In genomic region chr6:34852406-34853085, GRCh38 we compare ENCODE assay signal across 15 cellular contexts.
"Had no signal": no experiment of that assay in that cellular context is flagged by ENCODE, and none has a peak within 500 bp of the region (broad histone marks: within the 10 kb centered on the region; RNA-seq: fewer than 3 reads in every experiment).

No MANE protein-coding gene starts in this region.

- H3K9me3 ChIP-seq: gastrocnemius medialis, right lobe of liver, spleen had no signal

- H3K27me3 Mint-ChIP-seq: activated CD8-positive, alpha-beta T cell treated with anti-CD3 and anti-CD28 coated beads for 36 hours; stimulated activated memory B cell treated with anti-CD40 and anti-IgM and Interleukin-4, amounts not matched to agents 10 μg/mL and 1 μg/mL and 100 μg/mL, for 72 hours; T-cell had no signal

- H3K4me1 ChIP-seq: right lobe of liver, spleen had no signal

- H3K27ac Mint-ChIP-seq: activated CD8-positive, alpha-beta T cell treated with anti-CD3 and anti-CD28 coated beads for 36 hours; activated T-cell treated with anti-CD3 and anti-CD28 coated beads, Interleukin-2, amount 50 U/mL, for 72 hours; mesothelial cell of epicardium; stimulated activated memory B cell treated with anti-CD40 and anti-IgM and Interleukin-4, amounts not matched to agents 10 μg/mL and 1 μg/mL and 100 μg/mL, for 72 hours; T-cell had no signal

- H3K27ac ChIP-seq: cardiac muscle cell, right lobe of liver, spleen, WERI-Rb-1 had no signal

- H3K27me3 ChIP-seq: cardiac muscle cell, gastrocnemius medialis, right lobe of liver, spleen had no signal

- ATAC-seq: activated CD8-positive, alpha-beta T cell treated with anti-CD3 and anti-CD28 coated beads for 36 hours; activated T-cell treated with anti-CD3 and anti-CD28 coated beads, Interleukin-2, amount 50 U/mL, for 72 hours; gastrocnemius medialis; right lobe of liver; stimulated activated memory B cell treated with anti-CD40 and anti-IgM and Interleukin-4, amounts not matched to agents 10 μg/mL and 1 μg/mL and 100 μg/mL, for 72 hours; T-cell had no signal

- H3K4me3 Mint-ChIP-seq: activated CD8-positive, alpha-beta T cell treated with anti-CD3 and anti-CD28 coated beads for 36 hours; activated T-cell treated with anti-CD3 and anti-CD28 coated beads, Interleukin-2, amount 50 U/mL, for 72 hours; mesothelial cell of epicardium; stimulated activated memory B cell treated with anti-CD40 and anti-IgM and Interleukin-4, amounts not matched to agents 10 μg/mL and 1 μg/mL and 100 μg/mL, for 72 hours; T-cell had no signal

- H3K4me1 Mint-ChIP-seq: mesothelial cell of epicardium; stimulated activated memory B cell treated with anti-CD40 and anti-IgM and Interleukin-4, amounts not matched to agents 10 μg/mL and 1 μg/mL and 100 μg/mL, for 72 hours had no signal

- H3K9me3 Mint-ChIP-seq: activated CD8-positive, alpha-beta T cell treated with anti-CD3 and anti-CD28 coated beads for 36 hours; activated T-cell treated with anti-CD3 and anti-CD28 coated beads, Interleukin-2, amount 50 U/mL, for 72 hours; mesothelial cell of epicardium; stimulated activated memory B cell treated with anti-CD40 and anti-IgM and Interleukin-4, amounts not matched to agents 10 μg/mL and 1 μg/mL and 100 μg/mL, for 72 hours; T-cell had no signal

- H3K4me3 ChIP-seq: cardiac muscle cell, gastrocnemius medialis, right lobe of liver, spleen had no signal

- DNase-seq: activated CD4-positive, alpha-beta T cell treated with anti-CD3 and anti-CD28 coated beads for 4 hours; activated CD8-positive, alpha-beta memory T cell treated with anti-CD3 and anti-CD28 coated beads, Interleukin-2, amount 50 U/mL, for 4 hours; activated CD8-positive, alpha-beta T cell treated with anti-CD3 and anti-CD28 coated beads for 36 hours; activated gamma-delta T cell treated with Interleukin-2 at 50 U/mL for 16 hours; activated T-cell treated with anti-CD3 and anti-CD28 coated beads, Interleukin-2, amount 50 U/mL, for 72 hours; gastrocnemius medialis; right lobe of liver; spleen; stimulated activated CD4-positive, alpha-beta T cell treated with anti-CD3 and anti-CD28 coated beads, Interleukin-1b, Interleukin-23, amount 100 ng/mL, for 48 hours; T-cell; trophoblast cell; WERI-Rb-1 had no signal
